Comparison of ENCODE assay signal across 1 cellular context in genomic region chr7:100538654-100539435, GRCh38.
TF ChIP-seq lines count a peak whose summit lies in the region.

Gene AGFG2 (plus strand): TSS chr7:100539203. CDS start chr7:100539347, 144 bp downstream.

TF ChIP-seq in HepG2, 621 proteins besides CTCF, POLR2A, EP300 and RAD21 (continued from another document and continues in another):
- TF ChIP-seq MEIS1 (CRISPR knock-in tag; IDR thresholded peaks at IDR 0.05; ENCODE audit: borderline replicate concordance) (peak; percentile 31; the same call in 1 of the 2 replicates), ASH2L (IDR thresholded peaks at IDR 0.05; ENCODE audit: insufficient read length, low read depth, low read length) (peak; percentile 51), U2AF1 (optimal IDR thresholded peaks at IDR 0.05; ENCODE audit: low read depth, low read length) (no peak), KLF11 (CRISPR knock-in tag; IDR thresholded peaks at IDR 0.05) (peak; percentile 48; the same call in 1 of the 2 replicates), AKNA (CRISPR knock-in tag; IDR thresholded peaks at IDR 0.05; ENCODE audit: borderline replicate concordance) (no peak), ZNF792 (CRISPR knock-in tag; IDR thresholded peaks at IDR 0.05) (peak; percentile 21; the same call in 1 of the 2 replicates), ZC3H13 (CRISPR knock-in tag; IDR thresholded peaks at IDR 0.05) (peak; percentile 83; the same call in 1 of the 2 replicates), CCDC6 (CRISPR knock-in tag; IDR thresholded peaks at IDR 0.05) (peak; percentile 96), TBX3 (IDR thresholded peaks at IDR 0.05; ENCODE audit: borderline replicate concordance) (peak; percentile 50; the same call in 1 of the 2 replicates), FIP1L1 (IDR thresholded peaks at IDR 0.05; ENCODE audit: borderline replicate concordance, insufficient read depth, low read depth, low read length) (0 out of 2 replicates have a peak, but pooled peaks have one; percentile 28), ZNF331 (CRISPR knock-in tag; IDR thresholded peaks at IDR 0.05) (peak; percentile 41), TAF1 (CRISPR knock-in tag; IDR thresholded peaks at IDR 0.05) (peak; percentile 97), ZSCAN25 (CRISPR knock-in tag; IDR thresholded peaks at IDR 0.05) (0 out of 2 replicates have a peak, but pooled peaks have one; percentile 41), MTERF4 (CRISPR knock-in tag; IDR thresholded peaks at IDR 0.05) (peak; percentile 78; the same call in 1 of the 2 replicates), ZNF10 (CRISPR knock-in tag; IDR thresholded peaks at IDR 0.05; ENCODE audit: borderline replicate concordance, low read depth) (no peak), SOX5 (CRISPR knock-in tag; IDR thresholded peaks at IDR 0.05; ENCODE audit: borderline replicate concordance) (peak; percentile 7; the same call in 1 of the 2 replicates), RBM39 (IDR thresholded peaks at IDR 0.05; ENCODE audit: low read depth, low read length, poor library complexity, severe bottlenecking) (peak; percentile 84), SMARCE1 (IDR thresholded peaks at IDR 0.05; ENCODE audit: borderline replicate concordance) (no peak), ZNF556 (CRISPR knock-in tag; IDR thresholded peaks at IDR 0.05; ENCODE audit: borderline replicate concordance) (peak; percentile 63; the same call in 1 of the 2 replicates), GLI4 (CRISPR knock-in tag; IDR thresholded peaks at IDR 0.05; ENCODE audit: borderline replicate concordance) (0 out of 2 replicates have a peak, but pooled peaks have one; percentile 25), ZNF580 (CRISPR knock-in tag; IDR thresholded peaks at IDR 0.05; ENCODE audit: borderline replicate concordance, low read depth) (peak; percentile 67; the same call in 1 of the 2 replicates), ZNF747 (CRISPR knock-in tag; IDR thresholded peaks at IDR 0.05; ENCODE audit: borderline replicate concordance) (no peak), ZNF75D (CRISPR knock-in tag; IDR thresholded peaks at IDR 0.05; ENCODE audit: borderline replicate concordance) (peak; percentile 36; the same call in 1 of the 2 replicates), ZNF224 (CRISPR knock-in tag; IDR thresholded peaks at IDR 0.05) (peak; percentile 78; the same call in 1 of the 2 replicates), ZFY (CRISPR knock-in tag; IDR thresholded peaks at IDR 0.05) (peak; percentile 11; the same call in 1 of the 2 replicates), LCORL (IDR thresholded peaks at IDR 0.05) (no peak), LCORL (CRISPR knock-in tag; IDR thresholded peaks at IDR 0.05) (peak; percentile 36; the same call in 1 of the 2 replicates), SIX1 (CRISPR knock-in tag; IDR thresholded peaks at IDR 0.05; ENCODE audit: borderline replicate concordance) (0 out of 2 replicates have a peak, but pooled peaks have one; percentile 33), TFE3 (CRISPR knock-in tag; IDR thresholded peaks at IDR 0.05) (peak; percentile 13; the same call in 1 of the 2 replicates), E2F5 (CRISPR knock-in tag; conservative IDR thresholded peaks at IDR 0.05) (peak; percentile 92), REST (IDR thresholded peaks at IDR 0.05; ENCODE audit: borderline replicate concordance in 1 of 2, low read depth in 1 of 2, low read length in 2 of 2) (peak in 1 of 2 experiments; percentile 51; a peak in 2 of 4 replicates), MXD1 (CRISPR knock-in tag; IDR thresholded peaks at IDR 0.05) (peak; percentile 87), ZNF713 (CRISPR knock-in tag; IDR thresholded peaks at IDR 0.05) (0 out of 2 replicates have a peak, but pooled peaks have one; percentile 39), PHF21A (CRISPR knock-in tag; IDR thresholded peaks at IDR 0.05) (peak; percentile 76), ZNF24 (IDR thresholded peaks at IDR 0.05) (no peak), TAF15 (IDR thresholded peaks at IDR 0.05; ENCODE audit: low read depth, low read length, poor library complexity, severe bottlenecking) (peak; percentile 80), PRDM4 (CRISPR knock-in tag; IDR thresholded peaks at IDR 0.05; ENCODE audit: borderline replicate concordance) (0 out of 2 replicates have a peak, but pooled peaks have one; percentile 65), CAMTA2 (CRISPR knock-in tag; IDR thresholded peaks at IDR 0.05; ENCODE audit: borderline replicate concordance) (no peak), CHCHD3 (CRISPR knock-in tag; IDR thresholded peaks at IDR 0.05) (0 out of 2 replicates have a peak, but pooled peaks have one; percentile 37), TIGD3 (CRISPR knock-in tag; IDR thresholded peaks at IDR 0.05; ENCODE audit: borderline replicate concordance) (no peak), HDAC1 (CRISPR knock-in tag; IDR thresholded peaks at IDR 0.05) (peak; percentile 90), MAZ (IDR thresholded peaks at IDR 0.05; ENCODE audit: borderline replicate concordance, low read depth, low read length) (peak; percentile 54; the same call in 1 of the 2 replicates), MAZ (CRISPR knock-in tag; IDR thresholded peaks at IDR 0.05; ENCODE audit: low read depth) (0 out of 2 replicates have a peak, but pooled peaks have one; percentile 50), ETS1 (CRISPR knock-in tag; IDR thresholded peaks at IDR 0.05) (no peak)
